ENCODE assay signal across 28 cellular contexts in genomic region chr3:62749130-62749529, GRCh38.
"Had no signal": no experiment of that assay in that cellular context is flagged by ENCODE, and none has a peak within 500 bp of the region (broad histone marks: within the 10 kb centered on the region; RNA-seq: fewer than 3 reads in every experiment).

No MANE protein-coding gene starts in this region.

- H3K9me3 Mint-ChIP-seq: nephron progenitor cell; neural progenitor cell; stimulated activated naive CD8-positive, alpha-beta T cell treated with anti-CD3 and anti-CD28 coated beads, Interleukin-15, Interleukin-2, amounts not matched to agents 100 ng/mL and 50 ng/mL, for 24 hours had no signal

- H2AFZ ChIP-seq: neural progenitor cell, parathyroid adenoma had no signal

- H3K4me3 Mint-ChIP-seq: naive thymus-derived CD8-positive, alpha-beta T cell; natural killer cell treated with Interleukin-12 subunit alpha and Interleukin-12 subunit beta and Interleukin-15 and Interleukin-18, amount 100 ng/mL, for 72 hours; nephron progenitor cell; neural progenitor cell; stimulated activated effector memory CD8-positive, alpha-beta T cell treated with anti-CD3 and anti-CD28 coated beads, Interleukin-12 subunit alpha, Interleukin-12 subunit beta, amount 100 ng/mL, for 72 hours; stimulated activated naive B cell treated with anti-CD40 and anti-IgM and Interleukin-4, amounts not matched to agents 10 μg/mL and 1 μg/mL and 100 μg/mL, for 72 hours; stimulated activated naive CD8-positive, alpha-beta T cell treated with anti-CD3 and anti-CD28 coated beads, Interleukin-15, Interleukin-2, amounts not matched to agents 100 ng/mL and 50 ng/mL, for 24 hours had no signal

- H3K27me3 Mint-ChIP-seq: naive thymus-derived CD8-positive, alpha-beta T cell; natural killer cell treated with Interleukin-12 subunit alpha and Interleukin-12 subunit beta and Interleukin-15 and Interleukin-18, amount 100 ng/mL, for 72 hours; progenitor cell of endocrine pancreas; stimulated activated naive B cell treated with anti-CD40 and anti-IgM and Interleukin-4, amounts not matched to agents 10 μg/mL and 1 μg/mL and 100 μg/mL, for 72 hours; stimulated activated naive CD8-positive, alpha-beta T cell treated with anti-CD3 and anti-CD28 coated beads, Interleukin-15, Interleukin-2, amounts not matched to agents 100 ng/mL and 50 ng/mL, for 24 hours had no signal

- ATAC-seq: naive thymus-derived CD8-positive, alpha-beta T cell; natural killer cell treated with Interleukin-12 subunit alpha and Interleukin-12 subunit beta and Interleukin-15 and Interleukin-18, amount 100 ng/mL, for 72 hours; psoas muscle; right lobe of liver; stimulated activated effector memory CD8-positive, alpha-beta T cell treated with anti-CD3 and anti-CD28 coated beads, Interleukin-12 subunit alpha, Interleukin-12 subunit beta, amount 100 ng/mL, for 72 hours; stimulated activated naive B cell treated with anti-CD40 and anti-IgM and Interleukin-4, amounts not matched to agents 10 μg/mL and 1 μg/mL and 100 μg/mL, for 72 hours had no signal

- H3K9me3 ChIP-seq: ovary, psoas muscle, right lobe of liver, sigmoid colon, stomach, thoracic aorta, thyroid gland, tibial nerve, upper lobe of left lung had no signal

- H3K4me1 Mint-ChIP-seq: naive thymus-derived CD8-positive, alpha-beta T cell; nephron progenitor cell; neural progenitor cell; stimulated activated effector memory CD8-positive, alpha-beta T cell treated with anti-CD3 and anti-CD28 coated beads, Interleukin-12 subunit alpha, Interleukin-12 subunit beta, amount 100 ng/mL, for 72 hours; stimulated activated naive B cell treated with anti-CD40 and anti-IgM and Interleukin-4, amounts not matched to agents 10 μg/mL and 1 μg/mL and 100 μg/mL, for 72 hours had no signal

- H3K36me3 ChIP-seq: neural progenitor cell, ovary, right lobe of liver, sigmoid colon, stomach, thoracic aorta, thyroid gland, tibial nerve, upper lobe of left lung had no signal

- H3K4me3 ChIP-seq: neural progenitor cell, ovary, psoas muscle, right lobe of liver, sigmoid colon, stomach, thoracic aorta, thyroid gland, tibial nerve, upper lobe of left lung had no signal

- H3K4me2 ChIP-seq: neural progenitor cell had no signal

- H3K36me3 Mint-ChIP-seq: naive thymus-derived CD8-positive, alpha-beta T cell; natural killer cell treated with Interleukin-12 subunit alpha and Interleukin-12 subunit beta and Interleukin-15 and Interleukin-18, amount 100 ng/mL, for 72 hours; neural progenitor cell; stimulated activated effector memory CD8-positive, alpha-beta T cell treated with anti-CD3 and anti-CD28 coated beads, Interleukin-12 subunit alpha, Interleukin-12 subunit beta, amount 100 ng/mL, for 72 hours; stimulated activated naive B cell treated with anti-CD40 and anti-IgM and Interleukin-4, amounts not matched to agents 10 μg/mL and 1 μg/mL and 100 μg/mL, for 72 hours had no signal

- H3K27ac Mint-ChIP-seq: naive thymus-derived CD8-positive, alpha-beta T cell; natural killer cell treated with Interleukin-12 subunit alpha and Interleukin-12 subunit beta and Interleukin-15 and Interleukin-18, amount 100 ng/mL, for 72 hours; nephron progenitor cell; neural progenitor cell; progenitor cell of endocrine pancreas; stimulated activated effector memory CD8-positive, alpha-beta T cell treated with anti-CD3 and anti-CD28 coated beads, Interleukin-12 subunit alpha, Interleukin-12 subunit beta, amount 100 ng/mL, for 72 hours; stimulated activated naive B cell treated with anti-CD40 and anti-IgM and Interleukin-4, amounts not matched to agents 10 μg/mL and 1 μg/mL and 100 μg/mL, for 72 hours; stimulated activated naive CD8-positive, alpha-beta T cell treated with anti-CD3 and anti-CD28 coated beads, Interleukin-15, Interleukin-2, amounts not matched to agents 100 ng/mL and 50 ng/mL, for 24 hours had no signal

- H3K27ac ChIP-seq: neural progenitor cell, ovary, parathyroid adenoma, psoas muscle, right lobe of liver, sigmoid colon, stomach, thoracic aorta, thyroid gland, tibial nerve, upper lobe of left lung had no signal

- DNase-seq: naive thymus-derived CD8-positive, alpha-beta T cell; nephron progenitor cell; occipital lobe; ovary; posterior cingulate gyrus; psoas muscle; right cardiac atrium; right lobe of liver; sigmoid colon; small intestine; stimulated activated CD4-positive, alpha-beta T cell treated with anti-CD3 and anti-CD28 coated beads, Interleukin-15, amount 100 ng/mL, for 24 hours; stimulated activated CD4-positive, alpha-beta T cell treated with anti-CD3 and anti-CD28 coated beads, Interleukin-2, amount 100 ng/mL, for 24 hours; stimulated activated CD4-positive, alpha-beta T cell treated with anti-CD3 and anti-CD28 coated beads, Interleukin-2, amount 100 ng/mL, for 48 hours; stimulated activated CD4-positive, alpha-beta T cell treated with anti-CD3 and anti-CD28 coated beads, Interleukin-4, amount 100 ng/mL, for 24 hours; stimulated activated naive B cell treated with anti-CD40 and anti-IgM and Interleukin-4, amounts not matched to agents 10 μg/mL and 1 μg/mL and 100 μg/mL, for 72 hours; stimulated activated naive CD4-positive, alpha-beta T cell treated with Interleukin-2 at 50 U/mL for 16 hours; stomach; thyroid gland; trophoblast cell; upper lobe of left lung had no signal

- H3K27me3 ChIP-seq: neural progenitor cell, ovary, right lobe of liver, sigmoid colon, stomach, thyroid gland, tibial nerve, upper lobe of left lung had no signal

- H3K9ac ChIP-seq: neural progenitor cell, parathyroid adenoma had no signal

- H3K4me1 ChIP-seq: neural progenitor cell, psoas muscle, right lobe of liver, sigmoid colon, stomach, thyroid gland, tibial nerve, upper lobe of left lung had no signal
